10 cellular contexts compared by ENCODE assay signal in the genomic region with DNA sequence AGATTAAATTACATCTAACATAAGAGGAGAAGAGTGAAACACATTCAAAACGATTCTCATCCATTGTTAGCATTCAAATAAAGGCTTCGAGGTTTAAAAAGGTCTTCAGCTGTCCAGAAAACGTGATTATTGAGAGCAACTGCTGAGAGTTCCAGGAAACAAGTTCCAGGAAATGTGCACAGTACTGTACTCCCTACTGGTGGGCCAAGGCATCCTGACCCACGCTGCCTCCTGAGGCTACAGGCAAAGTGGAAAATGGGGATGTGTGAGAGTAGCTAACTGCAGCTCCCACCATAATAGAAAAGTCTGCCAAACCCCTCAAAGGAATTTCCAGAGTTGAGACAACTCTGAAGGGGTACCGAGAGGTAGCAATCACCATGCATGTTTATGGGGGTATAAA.
DNase-seq lines count a peak whose midpoint lies in the region; ATAC-seq and TF ChIP-seq lines count a peak whose summit lies in the region.
"Had no signal": no experiment of that assay in that cellular context is flagged by ENCODE, and none has a peak within 500 bp of the region (broad histone marks: within the 10 kb centered on the region; RNA-seq: fewer than 3 reads in every experiment).

No MANE protein-coding gene starts in this region.

- DNase-seq in activated T-cell treated with anti-CD3 and anti-CD28 coated beads, Interleukin-2, amount 50 U/mL, for 24 hours, result no peak
- DNase-seq in activated T-cell treated with anti-CD3 and anti-CD28 coated beads for 4 hours (no peak), GDM1 (lab: John Stamatoyannopoulos, UW) (no peak)
- no peak for DNase-seq in stimulated activated naive B cell treated with anti-CD40 and anti-IgM and Interleukin-4, amounts not matched to agents 10 μg/mL and 1 μg/mL and 100 μg/mL, for 72 hours
- DNase-seq: left lung had no signal

- no peaks in the 10 kb centered on the region for H3K27me3 Mint-ChIP-seq in activated T-cell treated with anti-CD3 and anti-CD28 coated beads, Interleukin-2, amount 50 U/mL, for 24 hours
- H3K27me3 Mint-ChIP-seq in stimulated activated naive B cell treated with anti-CD40 and anti-IgM and Interleukin-4, amounts not matched to agents 10 μg/mL and 1 μg/mL and 100 μg/mL, for 72 hours, result no peaks in the 10 kb centered on the region

- no peaks in the 10 kb centered on the region for H3K27me3 ChIP-seq in SU-DHL-6 (ENCODE audit: low read length)
- H3K27me3 ChIP-seq in iPS-18a (ENCODE audit: control insufficient read depth, insufficient read depth, low read length), result peaks cover 28% of the 10 kb centered on the region

- no peaks in the 10 kb centered on the region; the same call in 1 of the 2 replicates for H4K20me1 ChIP-seq in SU-DHL-6 (ENCODE audit: low read depth, low read length)

- H3K4me3 ChIP-seq in SU-DHL-6 (ENCODE audit: insufficient read depth, low read length, poor library complexity, severe bottlenecking) (peak overlapping the region; percentile 90), iPS-18a (ENCODE audit: low read length) (peak overlapping the region; percentile 80)
- H3K4me3 ChIP-seq: K562 had no signal

- no peak overlapping the region for H2AFZ ChIP-seq in SU-DHL-6 (ENCODE audit: low read depth, low read length, severe bottlenecking)

- no peaks in the 10 kb centered on the region for H3K9me2 ChIP-seq in SU-DHL-6 (replicated peaks; ENCODE audit: insufficient read depth, low read length)

- no peaks in the 10 kb centered on the region for H3K36me3 ChIP-seq in SU-DHL-6 (ENCODE audit: low read length)
- no peaks in the 10 kb centered on the region for H3K36me3 ChIP-seq in iPS-18a (ENCODE audit: control insufficient read depth, low read depth, low read length)
- H3K36me3 ChIP-seq: left lung had no signal

- peak overlapping the region; percentile 95 for H3K27ac Mint-ChIP-seq in activated T-cell treated with anti-CD3 and anti-CD28 coated beads, Interleukin-2, amount 50 U/mL, for 24 hours
- H3K27ac Mint-ChIP-seq in stimulated activated naive B cell treated with anti-CD40 and anti-IgM and Interleukin-4, amounts not matched to agents 10 μg/mL and 1 μg/mL and 100 μg/mL, for 72 hours, result peak overlapping the region; percentile 99

- H3K27ac ChIP-seq in SU-DHL-6 (ENCODE audit: low read depth, low read length) (no peak overlapping the region), iPS-18a (ENCODE audit: low read length) (no peak overlapping the region)

- no peak for TF ChIP-seq CTCF in SU-DHL-6 (IDR thresholded peaks at IDR 0.05; ENCODE audit: insufficient read depth, low read length, poor library complexity, severe bottlenecking)

- no peak for ATAC-seq in stimulated activated naive B cell treated with anti-CD40 and anti-IgM and Interleukin-4, amounts not matched to agents 10 μg/mL and 1 μg/mL and 100 μg/mL, for 72 hours (replicated peaks)
- ATAC-seq in GM18511 (IDR thresholded peaks at IDR 0.05; ENCODE audit: unreplicated experiment) (no peak), GM21390 (IDR thresholded peaks at IDR 0.05; ENCODE audit: unreplicated experiment) (no peak)
- ATAC-seq: K562 had no signal

- peaks cover 12% of the 10 kb centered on the region for H3K4me1 ChIP-seq in iPS-18a (ENCODE audit: control insufficient read depth, low read depth, low read length)

- H3K36me3 Mint-ChIP-seq in activated T-cell treated with anti-CD3 and anti-CD28 coated beads, Interleukin-2, amount 50 U/mL, for 24 hours (ENCODE audit: low read depth), result peaks cover 9% of the 10 kb centered on the region
- peaks cover 0 to 4% of the 10 kb centered on the region in 2 donors for H3K36me3 Mint-ChIP-seq in stimulated activated naive B cell treated with anti-CD40 and anti-IgM and Interleukin-4, amounts not matched to agents 10 μg/mL and 1 μg/mL and 100 μg/mL, for 72 hours

- no peaks in the 10 kb centered on the region for H3K9me3 Mint-ChIP-seq in activated T-cell treated with anti-CD3 and anti-CD28 coated beads, Interleukin-2, amount 50 U/mL, for 24 hours
- no peaks in the 10 kb centered on the region for H3K9me3 Mint-ChIP-seq in stimulated activated naive B cell treated with anti-CD40 and anti-IgM and Interleukin-4, amounts not matched to agents 10 μg/mL and 1 μg/mL and 100 μg/mL, for 72 hours

- H3K4me1 Mint-ChIP-seq in activated T-cell treated with anti-CD3 and anti-CD28 coated beads, Interleukin-2, amount 50 U/mL, for 24 hours (ENCODE audit: low read depth), result peaks cover 39% of the 10 kb centered on the region
- peaks cover 28 to 32% of the 10 kb centered on the region in 2 donors for H3K4me1 Mint-ChIP-seq in stimulated activated naive B cell treated with anti-CD40 and anti-IgM and Interleukin-4, amounts not matched to agents 10 μg/mL and 1 μg/mL and 100 μg/mL, for 72 hours

- H3K4me2 ChIP-seq in SU-DHL-6 (ENCODE audit: low read depth, low read length, poor library complexity, severe bottlenecking), result peak overlapping the region; percentile 88

- H3K9ac ChIP-seq in SU-DHL-6 (ENCODE audit: low read length), result peak overlapping the region; percentile 42; the same call in 1 of the 2 replicates
- H3K9ac ChIP-seq in iPS-18a (ENCODE audit: low read length), result no peak overlapping the region

- H3K9me3 ChIP-seq in SU-DHL-6 (ENCODE audit: insufficient read depth, low read length) (no peaks in the 10 kb centered on the region), iPS-18a (ENCODE audit: control insufficient read depth, low read depth, low read length) (no peaks in the 10 kb centered on the region)
- H3K9me3 ChIP-seq: left lung had no signal

- H3K79me2 ChIP-seq in SU-DHL-6 (ENCODE audit: insufficient read depth, low read length), result no peaks in the 10 kb centered on the region

- H3K4me3 Mint-ChIP-seq in activated T-cell treated with anti-CD3 and anti-CD28 coated beads, Interleukin-2, amount 50 U/mL, for 24 hours, result peak overlapping the region; percentile 83
- H3K4me3 Mint-ChIP-seq in stimulated activated naive B cell treated with anti-CD40 and anti-IgM and Interleukin-4, amounts not matched to agents 10 μg/mL and 1 μg/mL and 100 μg/mL, for 72 hours, result peak overlapping the region; percentile 97 to 99

- H3F3A ChIP-seq in SU-DHL-6 (ENCODE audit: insufficient read depth), result peaks cover 11% of the 10 kb centered on the region; the same call in 1 of the 2 replicates
